Comparison of ENCODE assay signal across 2 cellular contexts in genomic region chr5:98843481-98843880, GRCh38.
TF ChIP-seq lines count a peak whose summit lies in the region.

No MANE protein-coding gene starts in this region.

TF ChIP-seq in GM23338, 12 proteins besides CTCF, POLR2A, EP300 and RAD21 (continued from another document):
- TF ChIP-seq REST (IDR thresholded peaks at IDR 0.05; ENCODE audit: unreplicated experiment): no peak
- TF ChIP-seq JUNB (IDR thresholded peaks at IDR 0.05; ENCODE audit: unreplicated experiment): no peak
- no peak for TF ChIP-seq EZH2phosphoT487 (IDR thresholded peaks at IDR 0.05; ENCODE audit: unreplicated experiment)
- TF ChIP-seq POLR2AphosphoS5 (IDR thresholded peaks at IDR 0.05; ENCODE audit: low read depth): no peak
- TF ChIP-seq EZH2 (IDR thresholded peaks at IDR 0.05; ENCODE audit: low read depth, unreplicated experiment): no peak
- no peak for TF ChIP-seq ZNF331 (CRISPR knock-in tag; IDR thresholded peaks at IDR 0.05; ENCODE audit: low read depth)
- TF ChIP-seq, protein P1, sequence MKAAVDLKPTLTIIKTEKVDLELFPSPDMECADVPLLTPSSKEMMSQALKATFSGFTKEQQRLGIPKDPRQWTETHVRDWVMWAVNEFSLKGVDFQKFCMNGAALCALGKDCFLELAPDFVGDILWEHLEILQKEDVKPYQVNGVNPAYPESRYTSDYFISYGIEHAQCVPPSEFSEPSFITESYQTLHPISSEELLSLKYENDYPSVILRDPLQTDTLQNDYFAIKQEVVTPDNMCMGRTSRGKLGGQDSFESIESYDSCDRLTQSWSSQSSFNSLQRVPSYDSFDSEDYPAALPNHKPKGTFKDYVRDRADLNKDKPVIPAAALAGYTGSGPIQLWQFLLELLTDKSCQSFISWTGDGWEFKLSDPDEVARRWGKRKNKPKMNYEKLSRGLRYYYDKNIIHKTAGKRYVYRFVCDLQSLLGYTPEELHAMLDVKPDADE (IDR thresholded peaks at IDR 0.05): no peak
- no peak for TF ChIP-seq NANOG (IDR thresholded peaks at IDR 0.05; ENCODE audit: borderline replicate concordance)
- TF ChIP-seq, protein P2, sequence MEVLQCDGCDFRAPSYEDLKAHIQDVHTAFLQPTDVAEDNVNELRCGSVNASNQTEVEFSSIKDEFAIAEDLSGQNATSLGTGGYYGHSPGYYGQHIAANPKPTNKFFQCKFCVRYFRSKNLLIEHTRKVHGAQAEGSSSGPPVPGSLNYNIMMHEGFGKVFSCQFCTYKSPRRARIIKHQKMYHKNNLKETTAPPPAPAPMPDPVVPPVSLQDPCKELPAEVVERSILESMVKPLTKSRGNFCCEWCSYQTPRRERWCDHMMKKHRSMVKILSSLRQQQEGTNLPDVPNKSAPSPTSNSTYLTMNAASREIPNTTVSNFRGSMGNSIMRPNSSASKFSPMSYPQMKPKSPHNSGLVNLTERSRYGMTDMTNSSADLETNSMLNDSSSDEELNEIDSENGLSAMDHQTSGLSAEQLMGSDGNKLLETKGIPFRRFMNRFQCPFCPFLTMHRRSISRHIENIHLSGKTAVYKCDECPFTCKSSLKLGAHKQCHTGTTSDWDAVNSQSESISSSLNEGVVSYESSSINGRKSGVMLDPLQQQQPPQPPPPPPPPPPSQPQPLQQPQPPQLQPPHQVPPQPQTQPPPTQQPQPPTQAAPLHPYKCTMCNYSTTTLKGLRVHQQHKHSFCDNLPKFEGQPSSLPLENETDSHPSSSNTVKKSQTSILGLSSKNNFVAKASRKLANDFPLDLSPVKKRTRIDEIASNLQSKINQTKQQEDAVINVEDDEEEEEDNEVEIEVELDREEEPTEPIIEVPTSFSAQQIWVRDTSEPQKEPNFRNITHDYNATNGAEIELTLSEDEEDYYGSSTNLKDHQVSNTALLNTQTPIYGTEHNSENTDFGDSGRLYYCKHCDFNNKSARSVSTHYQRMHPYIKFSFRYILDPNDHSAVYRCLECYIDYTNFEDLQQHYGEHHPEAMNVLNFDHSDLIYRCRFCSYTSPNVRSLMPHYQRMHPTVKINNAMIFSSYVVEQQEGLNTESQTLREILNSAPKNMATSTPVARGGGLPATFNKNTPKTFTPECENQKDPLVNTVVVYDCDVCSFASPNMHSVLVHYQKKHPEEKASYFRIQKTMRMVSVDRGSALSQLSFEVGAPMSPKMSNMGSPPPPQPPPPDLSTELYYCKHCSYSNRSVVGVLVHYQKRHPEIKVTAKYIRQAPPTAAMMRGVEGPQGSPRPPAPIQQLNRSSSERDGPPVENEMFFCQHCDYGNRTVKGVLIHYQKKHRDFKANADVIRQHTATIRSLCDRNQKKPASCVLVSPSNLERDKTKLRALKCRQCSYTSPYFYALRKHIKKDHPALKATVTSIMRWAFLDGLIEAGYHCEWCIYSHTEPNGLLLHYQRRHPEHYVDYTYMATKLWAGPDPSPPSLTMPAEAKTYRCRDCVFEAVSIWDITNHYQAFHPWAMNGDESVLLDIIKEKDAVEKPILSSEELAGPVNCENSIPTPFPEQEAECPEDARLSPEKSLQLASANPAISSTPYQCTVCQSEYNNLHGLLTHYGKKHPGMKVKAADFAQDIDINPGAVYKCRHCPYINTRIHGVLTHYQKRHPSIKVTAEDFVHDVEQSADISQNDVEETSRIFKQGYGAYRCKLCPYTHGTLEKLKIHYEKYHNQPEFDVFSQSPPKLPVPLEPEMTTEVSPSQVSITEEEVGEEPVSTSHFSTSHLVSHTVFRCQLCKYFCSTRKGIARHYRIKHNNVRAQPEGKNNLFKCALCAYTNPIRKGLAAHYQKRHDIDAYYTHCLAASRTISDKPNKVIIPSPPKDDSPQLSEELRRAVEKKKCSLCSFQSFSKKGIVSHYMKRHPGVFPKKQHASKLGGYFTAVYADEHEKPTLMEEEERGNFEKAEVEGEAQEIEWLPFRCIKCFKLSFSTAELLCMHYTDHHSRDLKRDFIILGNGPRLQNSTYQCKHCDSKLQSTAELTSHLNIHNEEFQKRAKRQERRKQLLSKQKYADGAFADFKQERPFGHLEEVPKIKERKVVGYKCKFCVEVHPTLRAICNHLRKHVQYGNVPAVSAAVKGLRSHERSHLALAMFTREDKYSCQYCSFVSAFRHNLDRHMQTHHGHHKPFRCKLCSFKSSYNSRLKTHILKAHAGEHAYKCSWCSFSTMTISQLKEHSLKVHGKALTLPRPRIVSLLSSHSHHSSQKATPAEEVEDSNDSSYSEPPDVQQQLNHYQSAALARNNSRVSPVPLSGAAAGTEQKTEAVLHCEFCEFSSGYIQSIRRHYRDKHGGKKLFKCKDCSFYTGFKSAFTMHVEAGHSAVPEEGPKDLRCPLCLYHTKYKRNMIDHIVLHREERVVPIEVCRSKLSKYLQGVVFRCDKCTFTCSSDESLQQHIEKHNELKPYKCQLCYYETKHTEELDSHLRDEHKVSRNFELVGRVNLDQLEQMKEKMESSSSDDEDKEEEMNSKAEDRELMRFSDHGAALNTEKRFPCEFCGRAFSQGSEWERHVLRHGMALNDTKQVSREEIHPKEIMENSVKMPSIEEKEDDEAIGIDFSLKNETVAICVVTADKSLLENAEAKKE (CRISPR knock-in tag; IDR thresholded peaks at IDR 0.05): no peak
- no peak for TF ChIP-seq STAT1 (IDR thresholded peaks at IDR 0.05; ENCODE audit: unreplicated experiment)

TF ChIP-seq in HCT116, 20 proteins besides CTCF, POLR2A, EP300 and RAD21 (continued from another document):
- TF ChIP-seq REST (IDR thresholded peaks at IDR 0.05; ENCODE audit: low read depth) (no peak), ZBTB33 (IDR thresholded peaks at IDR 0.05; ENCODE audit: extremely low read depth, insufficient replicate concordance, low read length) (no peak), SRF (IDR thresholded peaks at IDR 0.05; ENCODE audit: low read depth) (no peak), ATF3 (IDR thresholded peaks at IDR 0.05) (no peak), FOSL1 (IDR thresholded peaks at IDR 0.05; ENCODE audit: low read depth) (no peak), EZH2phosphoT487 (IDR thresholded peaks at IDR 0.05; ENCODE audit: borderline replicate concordance) (no peak), POLR2AphosphoS5 (IDR thresholded peaks at IDR 0.05; ENCODE audit: low read depth, low read length) (no peak), SP1 (IDR thresholded peaks at IDR 0.05; ENCODE audit: low read depth) (no peak), EZH2 (IDR thresholded peaks at IDR 0.05) (no peak)
TF ChIP-seq in HCT116: peak in this region for 0.
